ENCODE assay signal across 13 cellular contexts in genomic region chr9:85009251-85009650, GRCh38.
DNase-seq lines count a peak whose midpoint lies in the region; ATAC-seq and TF ChIP-seq lines count a peak whose summit lies in the region.
"Had no signal": no experiment of that assay in that cellular context is flagged by ENCODE, and none has a peak within 500 bp of the region (broad histone marks: within the 10 kb centered on the region; RNA-seq: fewer than 3 reads in every experiment).

No MANE protein-coding gene starts in this region.

- ATAC-seq in GM19043 (IDR thresholded peaks at IDR 0.05; ENCODE audit: low read depth, unreplicated experiment) (peak; percentile 84), GM21737 (IDR thresholded peaks at IDR 0.05; ENCODE audit: unreplicated experiment) (peak; percentile 83), HG03175 (IDR thresholded peaks at IDR 0.05; ENCODE audit: unreplicated experiment) (peak; percentile 72), left ventricle myocardium superior (no peak), natural killer cell (no peak)
- ATAC-seq: heart right ventricle; PC-3; stimulated activated naive CD8-positive, alpha-beta T cell treated with anti-CD3 and anti-CD28 coated beads, Interleukin-15, Interleukin-2, amounts not matched to agents 100 U/mL and 50 U/mL, for 24 hours had no signal

- no peak overlapping the region for H3K27ac ChIP-seq in caudate nucleus (ENCODE audit: low read depth, low read length)
- H3K27ac ChIP-seq: heart right ventricle had no signal

- no peaks in the 10 kb centered on the region for H3K36me3 Mint-ChIP-seq in natural killer cell

- DNase-seq in GF-D8 (lab: John Stamatoyannopoulos, UW) (peak; percentile 4), left ventricle myocardium superior (no peak), caudate nucleus (lab: John Stamatoyannopoulos, UW) (no peak), natural killer cell (no peak), NCI-H1092 treated with DMSO at 0.1 percent for 48 hours (lab: John Stamatoyannopoulos, UW) (no peak)
- DNase-seq: aorta; heart right ventricle; NCI-H2029 treated with DMSO at 0.1 percent for 48 hours; PC-3; stimulated activated naive CD8-positive, alpha-beta T cell treated with anti-CD3 and anti-CD28 coated beads, Interleukin-15, Interleukin-2, amounts not matched to agents 100 U/mL and 50 U/mL, for 24 hours had no signal

- no peaks in the 10 kb centered on the region for H3K4me1 Mint-ChIP-seq in natural killer cell

- H3K27ac Mint-ChIP-seq in natural killer cell: no peak overlapping the region

- no peak overlapping the region for H3K4me3 Mint-ChIP-seq in natural killer cell

- H3K27me3 Mint-ChIP-seq in natural killer cell (ENCODE audit: low read depth in 2 of 2): peaks cover 8 to 9% of the 10 kb centered on the region in 2 donors

- intact Hi-C loops in left ventricle myocardium superior (cut with micrococcal nuclease) (no loop called here), natural killer cell (cut with micrococcal nuclease) (no loop called here)

- no peaks in the 10 kb centered on the region for H3K9me3 Mint-ChIP-seq in natural killer cell

- TF ChIP-seq CTCF in natural killer cell (IDR thresholded peaks at IDR 0.05): no peak

Comparison
In these comparisons a context has a peak if more than half of its experiments do, and no peak if none do; other contexts are left out.
1. ATAC-seq: peak in GM19043 (single experiment), GM21737 (single experiment) and HG03175 (single experiment); none in left ventricle myocardium superior (single experiment) and natural killer cell (0 of 3).